33 cellular contexts compared by ENCODE assay signal in the genomic region with DNA sequence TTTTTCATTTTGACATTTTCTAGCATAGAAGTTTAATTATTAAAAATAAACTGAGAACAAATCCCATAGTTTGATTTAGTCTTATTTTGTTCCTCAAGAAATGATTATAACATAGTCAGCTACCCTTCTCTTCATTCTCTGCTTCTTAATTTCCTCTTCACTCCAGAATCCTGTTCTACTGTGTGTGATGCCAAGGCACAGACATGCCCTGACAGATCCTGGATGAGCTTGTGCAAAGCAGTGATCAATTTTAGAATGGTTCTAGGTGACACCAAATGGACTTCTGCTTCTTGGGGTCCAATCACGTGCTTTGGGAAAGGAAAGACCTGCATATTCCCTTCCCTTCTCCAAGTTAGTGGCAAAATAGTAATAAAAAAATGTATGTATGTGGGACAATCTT.
"Had no signal": no experiment of that assay in that cellular context is flagged by ENCODE, and none has a peak within 500 bp of the region (broad histone marks: within the 10 kb centered on the region; RNA-seq: fewer than 3 reads in every experiment).

No MANE protein-coding gene starts in this region.

- H3K4me3 ChIP-seq: body of pancreas, coronary artery, dorsolateral prefrontal cortex, esophagus muscularis mucosa, gastrocnemius medialis, psoas muscle, sigmoid colon, thoracic aorta had no signal

- H3K9me3 ChIP-seq: body of pancreas, esophagus muscularis mucosa, gastrocnemius medialis, psoas muscle, sigmoid colon, thoracic aorta had no signal

- H3K36me3 ChIP-seq: esophagus muscularis mucosa, gastrocnemius medialis, sigmoid colon, thoracic aorta, WERI-Rb-1 had no signal

- H3K4me1 Mint-ChIP-seq: activated CD8-positive, alpha-beta memory T cell treated with anti-CD3 and anti-CD28 coated beads, Interleukin-2, amount 10 ng/mL, durations not matched to agents 7 days and 5 days; naive thymus-derived CD4-positive, alpha-beta T cell; stimulated activated effector memory CD8-positive, alpha-beta T cell treated with anti-CD3 and anti-CD28 coated beads, Interleukin-12 subunit alpha, Interleukin-12 subunit beta, amount 100 ng/mL, for 72 hours; T-helper 17 cell had no signal

- H3K79me2 ChIP-seq: parathyroid adenoma had no signal

- H3K9ac ChIP-seq: parathyroid adenoma had no signal

- H3K4me3 Mint-ChIP-seq: activated CD8-positive, alpha-beta memory T cell treated with anti-CD3 and anti-CD28 coated beads, Interleukin-2, amount 10 ng/mL, durations not matched to agents 7 days and 5 days; activated CD8-positive, alpha-beta T cell treated with anti-CD3 and anti-CD28 coated beads, Interleukin-2, amount 10 ng/mL, durations not matched to agents 7 days and 5 days; activated naive CD8-positive, alpha-beta T cell; effector memory CD8-positive, alpha-beta T cell; mesothelial cell of epicardium; naive thymus-derived CD4-positive, alpha-beta T cell; stimulated activated effector memory CD8-positive, alpha-beta T cell treated with anti-CD3 and anti-CD28 coated beads, Interleukin-12 subunit alpha, Interleukin-12 subunit beta, amount 100 ng/mL, for 72 hours; stimulated activated naive CD8-positive, alpha-beta T cell treated with anti-CD3 and anti-CD28 coated beads, Interleukin-15, Interleukin-2, amounts not matched to agents 100 ng/mL and 50 ng/mL, for 24 hours; T-helper 17 cell had no signal

- H3K27me3 Mint-ChIP-seq: activated CD8-positive, alpha-beta memory T cell treated with anti-CD3 and anti-CD28 coated beads, Interleukin-2, amount 10 ng/mL, durations not matched to agents 7 days and 5 days; activated naive CD8-positive, alpha-beta T cell; effector memory CD8-positive, alpha-beta T cell; naive thymus-derived CD4-positive, alpha-beta T cell; stimulated activated naive CD8-positive, alpha-beta T cell treated with anti-CD3 and anti-CD28 coated beads, Interleukin-15, Interleukin-2, amounts not matched to agents 100 ng/mL and 50 ng/mL, for 24 hours; T-helper 17 cell had no signal

- H3K36me3 Mint-ChIP-seq: activated CD8-positive, alpha-beta memory T cell treated with anti-CD3 and anti-CD28 coated beads, Interleukin-2, amount 10 ng/mL, durations not matched to agents 7 days and 5 days; activated naive CD8-positive, alpha-beta T cell; mesothelial cell of epicardium; naive thymus-derived CD4-positive, alpha-beta T cell; stimulated activated effector memory CD8-positive, alpha-beta T cell treated with anti-CD3 and anti-CD28 coated beads, Interleukin-12 subunit alpha, Interleukin-12 subunit beta, amount 100 ng/mL, for 72 hours had no signal

- ATAC-seq: activated CD8-positive, alpha-beta memory T cell treated with anti-CD3 and anti-CD28 coated beads, Interleukin-2, amount 10 ng/mL, durations not matched to agents 7 days and 5 days; activated CD8-positive, alpha-beta T cell treated with anti-CD3 and anti-CD28 coated beads, Interleukin-2, amount 10 ng/mL, durations not matched to agents 7 days and 5 days; body of pancreas; effector memory CD8-positive, alpha-beta T cell; gastrocnemius medialis; left cardiac atrium; left ventricle myocardium superior; naive thymus-derived CD4-positive, alpha-beta T cell; psoas muscle; stimulated activated effector memory CD8-positive, alpha-beta T cell treated with anti-CD3 and anti-CD28 coated beads, Interleukin-12 subunit alpha, Interleukin-12 subunit beta, amount 100 ng/mL, for 72 hours; T-helper 17 cell had no signal

- DNase-seq: activated CD4-positive, alpha-beta T cell treated with anti-CD3 and anti-CD28 coated beads, Interleukin-2, amount 50 U/mL, for 1 hour; activated CD4-positive, CD25-positive, alpha-beta regulatory T cell treated with anti-CD3 and anti-CD28 coated beads, Interleukin-2, amount 50 U/mL, for 72 hours; activated CD8-positive, alpha-beta memory T cell treated with anti-CD3 and anti-CD28 coated beads, Interleukin-2, amount 10 ng/mL, durations not matched to agents 7 days and 5 days; activated CD8-positive, alpha-beta T cell treated with anti-CD3 and anti-CD28 coated beads, Interleukin-2, amount 10 ng/mL, durations not matched to agents 7 days and 5 days; activated naive CD4-positive, alpha-beta T cell treated with Interleukin-2 at 50 U/mL for 16 hours; activated T-cell treated with anti-CD3 and anti-CD28 coated beads, Interleukin-2, amount 50 U/mL, for 48 hours; anterior cingulate cortex; body of pancreas; dorsolateral prefrontal cortex; effector memory CD8-positive, alpha-beta T cell; gastrocnemius medialis; glutamatergic neuron; left cardiac atrium; left ventricle myocardium superior; naive thymus-derived CD4-positive, alpha-beta T cell; psoas muscle; sigmoid colon; small intestine; stimulated activated CD4-positive, alpha-beta T cell treated with anti-CD3 and anti-CD28 coated beads, Interleukin-4, amount 100 ng/mL, for 24 hours; T-helper 17 cell; T1000; trophoblast cell; WERI-Rb-1 had no signal

- H3K9me3 Mint-ChIP-seq: mesothelial cell of epicardium; stimulated activated naive CD8-positive, alpha-beta T cell treated with anti-CD3 and anti-CD28 coated beads, Interleukin-15, Interleukin-2, amounts not matched to agents 100 ng/mL and 50 ng/mL, for 24 hours had no signal

- H3K27me3 ChIP-seq: body of pancreas, dorsolateral prefrontal cortex, esophagus muscularis mucosa, gastrocnemius medialis, sigmoid colon had no signal

- FAIRE-seq: islet of Langerhans, small intestine, urothelium cell line had no signal

- H3K27ac ChIP-seq: body of pancreas, coronary artery, dorsolateral prefrontal cortex, esophagus muscularis mucosa, gastrocnemius medialis, parathyroid adenoma, psoas muscle, sigmoid colon, thoracic aorta, WERI-Rb-1 had no signal

- H3K27ac Mint-ChIP-seq: activated CD8-positive, alpha-beta memory T cell treated with anti-CD3 and anti-CD28 coated beads, Interleukin-2, amount 10 ng/mL, durations not matched to agents 7 days and 5 days; activated CD8-positive, alpha-beta T cell treated with anti-CD3 and anti-CD28 coated beads, Interleukin-2, amount 10 ng/mL, durations not matched to agents 7 days and 5 days; activated naive CD8-positive, alpha-beta T cell; effector memory CD8-positive, alpha-beta T cell; mesothelial cell of epicardium; naive thymus-derived CD4-positive, alpha-beta T cell; stimulated activated effector memory CD8-positive, alpha-beta T cell treated with anti-CD3 and anti-CD28 coated beads, Interleukin-12 subunit alpha, Interleukin-12 subunit beta, amount 100 ng/mL, for 72 hours; stimulated activated naive CD8-positive, alpha-beta T cell treated with anti-CD3 and anti-CD28 coated beads, Interleukin-15, Interleukin-2, amounts not matched to agents 100 ng/mL and 50 ng/mL, for 24 hours; T-helper 17 cell had no signal

- H3K4me1 ChIP-seq: body of pancreas, gastrocnemius medialis, parathyroid adenoma, psoas muscle had no signal

- H2AFZ ChIP-seq: parathyroid adenoma had no signal
